ENCODE assay signal across 24 cellular contexts in genomic region chr1:22868331-22868730, GRCh38.
A peak's percentile ranks its signal among the peaks of the same experiment; 100 is the strongest.
DNase-seq lines count a peak whose midpoint lies in the region; ATAC-seq, FAIRE-seq and TF ChIP-seq lines count a peak whose summit lies in the region.
"Had no signal": no experiment of that assay in that cellular context is flagged by ENCODE, and none has a peak within 500 bp of the region (broad histone marks: within the 10 kb centered on the region; RNA-seq: fewer than 3 reads in every experiment).

No MANE protein-coding gene starts in this region.

- H3K27ac ChIP-seq in GM23248 (no peak overlapping the region), fibroblast of lung (ENCODE audit: insufficient read depth, low read length) (no peak overlapping the region), osteoblast (ENCODE audit: low read depth, low read length) (no peak overlapping the region)
- H3K27ac ChIP-seq: BLaER1 treated with 17β-estradiol and CSF1 and Interleukin-3, amounts not matched to agents 10 nM and 100 nM had no signal

- H3K27me3 ChIP-seq in GM23248 (replicated peaks; ENCODE audit: insufficient read depth) (no peaks in the 10 kb centered on the region), MG63 (no peaks in the 10 kb centered on the region), fibroblast of lung (ENCODE audit: control insufficient read depth, insufficient read depth, low read length) (no peaks in the 10 kb centered on the region), osteoblast (ENCODE audit: insufficient read depth, low read length) (no peaks in the 10 kb centered on the region)
- H3K27me3 ChIP-seq: BLaER1 treated with 17β-estradiol and CSF1 and Interleukin-3, amounts not matched to agents 10 nM and 100 nM had no signal

- H3K36me3 ChIP-seq in GM23248 (ENCODE audit: low read depth) (no peaks in the 10 kb centered on the region), MG63 (peaks cover 6% of the 10 kb centered on the region), fibroblast of lung (ENCODE audit: control insufficient read depth, insufficient read depth, low read length) (no peaks in the 10 kb centered on the region), osteoblast (ENCODE audit: insufficient read depth, low read length) (no peaks in the 10 kb centered on the region)
- H3K36me3 ChIP-seq: BLaER1 treated with 17β-estradiol and CSF1 and Interleukin-3, amounts not matched to agents 10 nM and 100 nM had no signal

- no peak overlapping the region for H3K4me3 ChIP-seq in GM23248
- H3K4me3 ChIP-seq in MG63 = no peak overlapping the region
- H3K4me3 ChIP-seq in fibroblast of lung (replicated peaks in 1 of 4; ENCODE audit: control extremely low read depth in 1 of 4, insufficient read depth in 1 of 4, low read depth in 3 of 4, low read length in 4 of 4) = no peak overlapping the region
- no peak overlapping the region for H3K4me3 ChIP-seq in osteoblast (ENCODE audit: insufficient read depth, low read length)
- H3K4me3 ChIP-seq: BLaER1 treated with 17β-estradiol and CSF1 and Interleukin-3, amounts not matched to agents 10 nM and 100 nM had no signal

- H3K9me2 ChIP-seq in GM23248 (ENCODE audit: insufficient read depth) = no peaks in the 10 kb centered on the region

- H3K9me3 ChIP-seq in GM23248 (ENCODE audit: low read depth) = no peaks in the 10 kb centered on the region
- peaks cover 7% of the 10 kb centered on the region for H3K9me3 ChIP-seq in MG63
- H3K9me3 ChIP-seq in fibroblast of lung (ENCODE audit: control insufficient read depth, insufficient read depth, low read depth, low read length) = no peaks in the 10 kb centered on the region
- H3K9me3 ChIP-seq in osteoblast (ENCODE audit: low read depth, low read length) = no peaks in the 10 kb centered on the region
- H3K9me3 ChIP-seq: BLaER1 treated with 17β-estradiol and CSF1 and Interleukin-3, amounts not matched to agents 10 nM and 100 nM had no signal

- in situ Hi-C loops in GM23248 (cut with MboI) = no loop called here

- 50 to 63% methylated on average over 3 of the region's 3 CpGs for WGBS in GM23248 (ENCODE audit: low coverage in 1 of 2, low lambda C conversion rate in 2 of 2, missing lambda C conversion rate in 2 of 2), 2 experiments

- H3K4me1 ChIP-seq in GM23248 (ENCODE audit: insufficient read depth) (no peaks in the 10 kb centered on the region), fibroblast of lung (ENCODE audit: control insufficient read depth, extremely low read depth, insufficient read depth, low read length) (peaks cover 6% of the 10 kb centered on the region), osteoblast (ENCODE audit: insufficient read depth, low read length) (peaks cover 10% of the 10 kb centered on the region)

- TF ChIP-seq CTCF in fibroblast of lung (conservative IDR thresholded peaks at IDR 0.05 in 1 of 2, IDR thresholded peaks at IDR 0.05 in 1 of 2; ENCODE audit: low read depth in 1 of 2, low read length in 2 of 2) = no peak
- no peak for TF ChIP-seq CTCF in osteoblast (IDR thresholded peaks at IDR 0.05; ENCODE audit: extremely low read depth, low read depth, low read length)
- no peak for TF ChIP-seq CTCF in GM20000 (IDR thresholded peaks at IDR 0.05; ENCODE audit: extremely low read depth, missing control alignments)

- no peak for FAIRE-seq in urothelium cell line (lab: Jason Lieb, UNC)
- FAIRE-seq: A204.1, D721Med, GM18507, H1 had no signal

- H3K9ac ChIP-seq in GM23248 (no peak overlapping the region), fibroblast of lung (ENCODE audit: insufficient read depth, low read length) (no peak overlapping the region)
- H3K9ac ChIP-seq: BLaER1 treated with 17β-estradiol and CSF1 and Interleukin-3, amounts not matched to agents 10 nM and 100 nM had no signal

- no peaks in the 10 kb centered on the region for H3F3A ChIP-seq in GM23248 (ENCODE audit: insufficient read depth)

- no peak for ATAC-seq in HG03175 (IDR thresholded peaks at IDR 0.05; ENCODE audit: unreplicated experiment)
- ATAC-seq: HCT116, Panc1 had no signal

- no peak overlapping the region for H3K4me2 ChIP-seq in GM23248 (ENCODE audit: unreplicated experiment)
- H3K4me2 ChIP-seq in fibroblast of lung (ENCODE audit: extremely low read depth, insufficient read depth, low read length) = no peak overlapping the region
- H3K4me2 ChIP-seq in osteoblast (ENCODE audit: insufficient read depth, low read length) = no peak overlapping the region

- H2AFZ ChIP-seq in GM23248 (no peak overlapping the region), fibroblast of lung (ENCODE audit: low read length) (no peak overlapping the region), osteoblast (ENCODE audit: low read length) (no peak overlapping the region)

- H3K79me2 ChIP-seq in GM23248 (ENCODE audit: insufficient read depth) = no peaks in the 10 kb centered on the region
- no peaks in the 10 kb centered on the region for H3K79me2 ChIP-seq in fibroblast of lung (ENCODE audit: control insufficient read depth, insufficient read depth, low read length)
- no peaks in the 10 kb centered on the region for H3K79me2 ChIP-seq in osteoblast (ENCODE audit: insufficient read depth, low read length)

- H4K20me1 ChIP-seq in GM23248 (ENCODE audit: insufficient read depth) (no peaks in the 10 kb centered on the region), fibroblast of lung (ENCODE audit: control insufficient read depth, extremely low read depth, insufficient read depth, low read length) (no peaks in the 10 kb centered on the region), osteoblast (ENCODE audit: insufficient read depth, low read length) (peaks cover 2% of the 10 kb centered on the region)

- DNase-seq in GM23248 = peak; percentile 10
- DNase-seq in MG63 = peak; percentile 78
- peak; percentile 39 to 47 for DNase-seq in fibroblast of lung (ENCODE audit: low read depth in 2 of 2)
- peak; percentile 39 for DNase-seq in osteoblast (ENCODE audit: insufficient read length, low spot score, missing footprints)
- DNase-seq in urothelium cell line (ENCODE audit: low spot score) = no peak
- DNase-seq in GM20000 (ENCODE audit: low spot score) = no peak
- DNase-seq: AML-193; CD4-positive, alpha-beta T cell; KG1; NCI-H1048; NCI-H1417; NCI-H1694 treated with DMSO at 0.1 percent for 48 hours; NCI-H2081; NCI-H2227 treated with DMSO at 0.1 percent for 48 hours; NCI-H526 treated with DMSO at 0.1 percent for 48 hours; SHP77 had no signal

Comparison
In these comparisons a context has a peak if more than half of its experiments do, and no peak if none do; other contexts are left out.
1. DNase-seq: peak in GM23248 (single experiment), MG63 (single experiment), fibroblast of lung (2 of 2) and osteoblast (single experiment); none in urothelium cell line (single experiment) and GM20000 (single experiment).